ENCODE assay signal across 10 cellular contexts in genomic region chr3:192090586-192090985, GRCh38.
DNase-seq lines count a peak whose midpoint lies in the region; ATAC-seq, FAIRE-seq and TF ChIP-seq lines count a peak whose summit lies in the region.
"Had no signal": no experiment of that assay in that cellular context is flagged by ENCODE, and none has a peak within 500 bp of the region (broad histone marks: within the 10 kb centered on the region; RNA-seq: fewer than 3 reads in every experiment).

No MANE protein-coding gene starts in this region.

- H3K4me3 Mint-ChIP-seq in activated naive CD8-positive, alpha-beta T cell treated with anti-CD3 and anti-CD28 coated beads for 36 hours = no peak overlapping the region
- H3K4me3 Mint-ChIP-seq: activated CD4-positive, alpha-beta T cell treated with anti-CD3 and anti-CD28 coated beads, Interleukin-2, amount 10 ng/mL, durations not matched to agents 7 days and 5 days had no signal

- H3K36me3 Mint-ChIP-seq in activated naive CD8-positive, alpha-beta T cell treated with anti-CD3 and anti-CD28 coated beads for 36 hours = no peaks in the 10 kb centered on the region
- H3K36me3 Mint-ChIP-seq: CD4-positive, CD25-positive, alpha-beta regulatory T cell had no signal

- FAIRE-seq in GM19239 (lab: Jason Lieb, UNC) (peak; percentile 4), RCC 7860 (lab: Jason Lieb, UNC) (peak; percentile 83)

- DNase-seq in GM19239 (ENCODE audit: insufficient read length, low spot score) = peak; percentile 7
- peak; percentile 52 for DNase-seq in RCC 7860 (ENCODE audit: low spot score)
- DNase-seq in CD1c-positive myeloid dendritic cell (ENCODE audit: extremely low spot score) = no peak
- no peak for DNase-seq in activated naive CD8-positive, alpha-beta T cell treated with anti-CD3 and anti-CD28 coated beads for 36 hours
- no peak for DNase-seq in stimulated activated CD4-positive, alpha-beta T cell treated with anti-CD3 and anti-CD28 coated beads, Interleukin-15, amount 100 ng/mL, for 24 hours
- no peak for DNase-seq in activated CD8-positive, alpha-beta memory T cell treated with anti-CD3 and anti-CD28 coated beads, Interleukin-2, amount 50 U/mL, for 48 hours
- DNase-seq: activated CD4-positive, alpha-beta T cell treated with anti-CD3 and anti-CD28 coated beads, Interleukin-2, amount 10 ng/mL, durations not matched to agents 7 days and 5 days; CD4-positive, CD25-positive, alpha-beta regulatory T cell had no signal

- no peak overlapping the region for H3K27ac ChIP-seq in C4-2B

- no peaks in the 10 kb centered on the region for H3K27me3 Mint-ChIP-seq in activated naive CD8-positive, alpha-beta T cell treated with anti-CD3 and anti-CD28 coated beads for 36 hours
- H3K27me3 Mint-ChIP-seq: activated CD4-positive, alpha-beta T cell treated with anti-CD3 and anti-CD28 coated beads, Interleukin-2, amount 10 ng/mL, durations not matched to agents 7 days and 5 days; CD4-positive, CD25-positive, alpha-beta regulatory T cell had no signal

- peak; percentile 37 for TF ChIP-seq CTCF in C4-2B (conservative IDR thresholded peaks at IDR 0.05)

- ATAC-seq in HG02970 (IDR thresholded peaks at IDR 0.05; ENCODE audit: low FRiP score, unreplicated experiment) = peak; percentile 53

- no peaks in the 10 kb centered on the region for H3K4me1 Mint-ChIP-seq in activated naive CD8-positive, alpha-beta T cell treated with anti-CD3 and anti-CD28 coated beads for 36 hours
- H3K4me1 Mint-ChIP-seq: activated CD4-positive, alpha-beta T cell treated with anti-CD3 and anti-CD28 coated beads, Interleukin-2, amount 10 ng/mL, durations not matched to agents 7 days and 5 days; CD4-positive, CD25-positive, alpha-beta regulatory T cell had no signal

- no peak overlapping the region for H3K27ac Mint-ChIP-seq in activated naive CD8-positive, alpha-beta T cell treated with anti-CD3 and anti-CD28 coated beads for 36 hours
- H3K27ac Mint-ChIP-seq: activated CD4-positive, alpha-beta T cell treated with anti-CD3 and anti-CD28 coated beads, Interleukin-2, amount 10 ng/mL, durations not matched to agents 7 days and 5 days; CD4-positive, CD25-positive, alpha-beta regulatory T cell had no signal

- H3K9me3 Mint-ChIP-seq in activated naive CD8-positive, alpha-beta T cell treated with anti-CD3 and anti-CD28 coated beads for 36 hours = peaks cover 2% of the 10 kb centered on the region
- H3K9me3 Mint-ChIP-seq: activated CD4-positive, alpha-beta T cell treated with anti-CD3 and anti-CD28 coated beads, Interleukin-2, amount 10 ng/mL, durations not matched to agents 7 days and 5 days had no signal

Comparison
In these comparisons a context has a peak if more than half of its experiments do, and no peak if none do; other contexts are left out.
1. DNase-seq: peak in GM19239 (single experiment) and RCC 7860 (single experiment); none in CD1c-positive myeloid dendritic cell (single experiment), activated naive CD8-positive, alpha-beta T cell treated with anti-CD3 and anti-CD28 coated beads for 36 hours (single experiment), stimulated activated CD4-positive, alpha-beta T cell treated with anti-CD3 and anti-CD28 coated beads, Interleukin-15, amount 100 ng/mL, for 24 hours (single experiment) and activated CD8-positive, alpha-beta memory T cell treated with anti-CD3 and anti-CD28 coated beads, Interleukin-2, amount 50 U/mL, for 48 hours (single experiment).